In the genomic region with DNA sequence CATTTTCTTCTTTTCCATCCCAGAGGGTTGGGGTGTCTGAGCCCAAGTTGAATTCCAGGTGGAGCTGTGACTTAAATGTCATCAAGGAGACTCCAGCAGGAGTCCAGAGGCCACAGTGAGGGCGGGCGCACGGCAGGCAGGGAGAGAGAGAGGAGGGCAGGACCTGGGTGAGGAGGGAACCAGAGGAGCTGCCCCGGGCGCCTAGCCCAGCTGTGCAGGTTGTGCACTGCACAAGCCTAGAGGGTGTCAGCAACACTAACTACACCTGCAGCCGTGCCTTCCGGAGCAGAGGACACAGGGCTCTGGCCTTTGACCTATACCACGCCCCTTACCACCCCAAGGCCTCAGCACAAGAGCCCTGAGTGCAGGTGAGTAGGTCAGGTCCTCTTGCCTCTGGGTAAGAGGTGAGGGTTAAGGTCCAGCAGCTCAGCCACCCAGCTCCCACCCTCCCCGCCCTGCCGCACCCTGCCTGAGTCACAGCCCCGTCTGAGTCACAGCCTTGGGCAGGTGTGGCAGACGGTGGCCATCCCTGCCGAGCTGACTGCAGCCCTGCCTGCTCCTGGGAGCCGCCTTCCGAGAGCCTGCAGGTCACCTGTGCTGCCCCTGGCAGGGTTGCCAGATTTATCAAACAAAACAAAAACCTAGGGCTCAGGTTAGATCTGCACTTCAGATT, we compare ENCODE assay signal across 1 cellular context.
TF ChIP-seq lines count a peak whose summit lies in the region.

No MANE protein-coding gene starts in this region.

TF ChIP-seq in K562, 482 proteins besides CTCF, POLR2A, EP300 and RAD21 (continued from another document and continues in another):
- TF ChIP-seq CGGBP1 (CRISPR knock-in tag; IDR thresholded peaks at IDR 0.05) (no peak), ZNF274 (IDR thresholded peaks at IDR 0.05; ENCODE audit: borderline replicate concordance, low read depth, low read length) (no peak), HNRNPLL (IDR thresholded peaks at IDR 0.05; ENCODE audit: low read depth, low read length, poor library complexity, severe bottlenecking) (no peak), KAT8 (IDR thresholded peaks at IDR 0.05; ENCODE audit: low read depth) (no peak), IRF1 (CRISPR knock-in tag; IDR thresholded peaks at IDR 0.05; ENCODE audit: borderline replicate concordance) (no peak), HMGXB4 (CRISPR knock-in tag; IDR thresholded peaks at IDR 0.05) (0 out of 2 replicates have a peak, but pooled peaks have one; percentile 12), ZC3H11A (IDR thresholded peaks at IDR 0.05; ENCODE audit: low read depth, low read length) (no peak), RBM14 (IDR thresholded peaks at IDR 0.05; ENCODE audit: borderline replicate concordance, insufficient read depth, low read depth, low read length) (no peak), ZNF212 (CRISPR knock-in tag; IDR thresholded peaks at IDR 0.05) (no peak), NBN (IDR thresholded peaks at IDR 0.05; ENCODE audit: low read depth) (no peak), BCOR (IDR thresholded peaks at IDR 0.05) (0 out of 2 replicates have a peak, but pooled peaks have one; percentile 12), HNRNPH1 (optimal IDR thresholded peaks at IDR 0.05; ENCODE audit: low read depth, low read length) (no peak), ZSCAN29 (IDR thresholded peaks at IDR 0.05) (no peak), KLF6 (CRISPR knock-in tag; IDR thresholded peaks at IDR 0.05; ENCODE audit: borderline replicate concordance) (no peak), PRMT5 (CRISPR knock-in tag; IDR thresholded peaks at IDR 0.05) (no peak), GATAD2B (IDR thresholded peaks at IDR 0.05; ENCODE audit: borderline replicate concordance) (no peak), MCM7 (IDR thresholded peaks at IDR 0.05) (no peak), ZNF133 (CRISPR knock-in tag; IDR thresholded peaks at IDR 0.05) (no peak), MTA2 (IDR thresholded peaks at IDR 0.05; ENCODE audit: low read depth) (no peak), NFYB (IDR thresholded peaks at IDR 0.05; ENCODE audit: extremely low read depth, insufficient read length) (no peak), ZNF3 (CRISPR knock-in tag; IDR thresholded peaks at IDR 0.05) (no peak), DDX20 (tag; IDR thresholded peaks at IDR 0.05; ENCODE audit: low read depth) (no peak), BRD9 (IDR thresholded peaks at IDR 0.05; ENCODE audit: low read depth, partially characterized antibody) (no peak), ZNF217 (CRISPR knock-in tag; IDR thresholded peaks at IDR 0.05) (no peak), ILK (tag; IDR thresholded peaks at IDR 0.05; ENCODE audit: borderline replicate concordance, low read depth) (no peak), NFE2L1 (tag; IDR thresholded peaks at IDR 0.05; ENCODE audit: borderline replicate concordance, low read depth) (no peak), TCF15 (CRISPR knock-in tag; IDR thresholded peaks at IDR 0.05) (no peak), MYNN (IDR thresholded peaks at IDR 0.05) (peak; percentile 71; the same call in 1 of the 2 replicates), MYNN (CRISPR knock-in tag; IDR thresholded peaks at IDR 0.05) (no peak), POU5F1 (IDR thresholded peaks at IDR 0.05; ENCODE audit: borderline replicate concordance, low read depth, low read length, partially characterized antibody) (no peak), THAP7 (CRISPR knock-in tag; IDR thresholded peaks at IDR 0.05) (no peak), HDAC3 (IDR thresholded peaks at IDR 0.05; ENCODE audit: borderline replicate concordance, partially characterized antibody) (no peak), CEBPB (tag; IDR thresholded peaks at IDR 0.05) (no peak), SOX6 (IDR thresholded peaks at IDR 0.05) (no peak), XRCC5 (IDR thresholded peaks at IDR 0.05; ENCODE audit: low read depth, low read length) (no peak), TGIF2 (CRISPR knock-in tag; IDR thresholded peaks at IDR 0.05) (no peak), MTF1 (CRISPR knock-in tag; IDR thresholded peaks at IDR 0.05; ENCODE audit: borderline replicate concordance) (no peak), CC2D1A (IDR thresholded peaks at IDR 0.05) (no peak), ATF6 (CRISPR knock-in tag; IDR thresholded peaks at IDR 0.05) (no peak), ZNF668 (CRISPR knock-in tag; IDR thresholded peaks at IDR 0.05) (no peak), TAF7 (tag; IDR thresholded peaks at IDR 0.05) (no peak), ZNF551 (CRISPR knock-in tag; IDR thresholded peaks at IDR 0.05) (no peak), EWSR1 (IDR thresholded peaks at IDR 0.05; ENCODE audit: borderline replicate concordance, low read depth, partially characterized antibody) (no peak), MCM3 (IDR thresholded peaks at IDR 0.05) (no peak), PHF8 (IDR thresholded peaks at IDR 0.05; ENCODE audit: borderline replicate concordance, low read length) (no peak), ZNF785 (CRISPR knock-in tag; IDR thresholded peaks at IDR 0.05) (no peak), NCOA6 (IDR thresholded peaks at IDR 0.05) (no peak), SMAD2 (IDR thresholded peaks at IDR 0.05; ENCODE audit: low read depth, low read length) (no peak), ZBTB43 (CRISPR knock-in tag; IDR thresholded peaks at IDR 0.05) (no peak), CTBP1 (IDR thresholded peaks at IDR 0.05; ENCODE audit: borderline replicate concordance) (0 out of 2 replicates have a peak, but pooled peaks have one; percentile 10), NRF1 (conservative IDR thresholded peaks at IDR 0.05 in 1 of 2, IDR thresholded peaks at IDR 0.05 in 1 of 2) (no peak; a peak in 2 of 4 replicates), ZNF778 (CRISPR knock-in tag; IDR thresholded peaks at IDR 0.05) (no peak), JUN (IDR thresholded peaks at IDR 0.05; ENCODE audit: borderline replicate concordance, low read depth, low read length) (peak; percentile 78), JUN (CRISPR knock-in tag; IDR thresholded peaks at IDR 0.05; ENCODE audit: borderline replicate concordance) (no peak), ZNF717 (CRISPR knock-in tag; IDR thresholded peaks at IDR 0.05) (no peak), TRIM28 (IDR thresholded peaks at IDR 0.05) (no peak)
- TF ChIP-seq, protein P1, sequence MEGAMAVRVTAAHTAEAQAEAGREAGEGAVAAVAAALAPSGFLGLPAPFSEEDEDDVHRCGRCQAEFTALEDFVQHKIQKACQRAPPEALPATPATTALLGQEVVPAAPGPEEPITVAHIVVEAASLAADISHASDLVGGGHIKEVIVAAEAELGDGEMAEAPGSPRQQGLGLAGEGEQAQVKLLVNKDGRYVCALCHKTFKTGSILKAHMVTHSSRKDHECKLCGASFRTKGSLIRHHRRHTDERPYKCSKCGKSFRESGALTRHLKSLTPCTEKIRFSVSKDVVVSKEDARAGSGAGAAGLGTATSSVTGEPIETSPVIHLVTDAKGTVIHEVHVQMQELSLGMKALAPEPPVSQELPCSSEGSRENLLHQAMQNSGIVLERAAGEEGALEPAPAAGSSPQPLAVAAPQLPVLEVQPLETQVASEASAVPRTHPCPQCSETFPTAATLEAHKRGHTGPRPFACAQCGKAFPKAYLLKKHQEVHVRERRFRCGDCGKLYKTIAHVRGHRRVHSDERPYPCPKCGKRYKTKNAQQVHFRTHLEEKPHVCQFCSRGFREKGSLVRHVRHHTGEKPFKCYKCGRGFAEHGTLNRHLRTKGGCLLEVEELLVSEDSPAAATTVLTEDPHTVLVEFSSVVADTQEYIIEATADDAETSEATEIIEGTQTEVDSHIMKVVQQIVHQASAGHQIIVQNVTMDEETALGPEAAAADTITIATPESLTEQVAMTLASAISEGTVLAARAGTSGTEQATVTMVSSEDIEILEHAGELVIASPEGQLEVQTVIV (CRISPR knock-in tag; IDR thresholded peaks at IDR 0.05; ENCODE audit: borderline replicate concordance), result no peak
- TF ChIP-seq, protein P2, sequence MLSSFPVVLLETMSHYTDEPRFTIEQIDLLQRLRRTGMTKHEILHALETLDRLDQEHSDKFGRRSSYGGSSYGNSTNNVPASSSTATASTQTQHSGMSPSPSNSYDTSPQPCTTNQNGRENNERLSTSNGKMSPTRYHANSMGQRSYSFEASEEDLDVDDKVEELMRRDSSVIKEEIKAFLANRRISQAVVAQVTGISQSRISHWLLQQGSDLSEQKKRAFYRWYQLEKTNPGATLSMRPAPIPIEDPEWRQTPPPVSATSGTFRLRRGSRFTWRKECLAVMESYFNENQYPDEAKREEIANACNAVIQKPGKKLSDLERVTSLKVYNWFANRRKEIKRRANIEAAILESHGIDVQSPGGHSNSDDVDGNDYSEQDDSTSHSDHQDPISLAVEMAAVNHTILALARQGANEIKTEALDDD (IDR thresholded peaks at IDR 0.05), result no peak
- TF ChIP-seq, protein P3, sequence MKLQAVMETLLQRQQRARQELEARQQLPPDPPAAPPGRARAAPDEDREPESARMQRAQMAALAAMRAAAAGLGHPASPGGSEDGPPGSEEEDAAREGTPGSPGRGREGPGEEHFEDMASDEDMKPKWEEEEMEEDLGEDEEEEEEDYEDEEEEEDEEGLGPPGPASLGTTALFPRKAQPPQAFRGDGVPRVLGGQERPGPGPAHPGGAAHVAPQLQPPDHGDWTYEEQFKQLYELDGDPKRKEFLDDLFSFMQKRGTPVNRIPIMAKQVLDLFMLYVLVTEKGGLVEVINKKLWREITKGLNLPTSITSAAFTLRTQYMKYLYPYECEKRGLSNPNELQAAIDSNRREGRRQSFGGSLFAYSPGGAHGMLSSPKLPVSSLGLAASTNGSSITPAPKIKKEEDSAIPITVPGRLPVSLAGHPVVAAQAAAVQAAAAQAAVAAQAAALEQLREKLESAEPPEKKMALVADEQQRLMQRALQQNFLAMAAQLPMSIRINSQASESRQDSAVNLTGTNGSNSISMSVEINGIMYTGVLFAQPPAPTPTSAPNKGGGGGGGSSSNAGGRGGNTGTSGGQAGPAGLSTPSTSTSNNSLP (IDR thresholded peaks at IDR 0.05; ENCODE audit: borderline replicate concordance, low read depth, low read length), result no peak
- TF ChIP-seq, protein P4, sequence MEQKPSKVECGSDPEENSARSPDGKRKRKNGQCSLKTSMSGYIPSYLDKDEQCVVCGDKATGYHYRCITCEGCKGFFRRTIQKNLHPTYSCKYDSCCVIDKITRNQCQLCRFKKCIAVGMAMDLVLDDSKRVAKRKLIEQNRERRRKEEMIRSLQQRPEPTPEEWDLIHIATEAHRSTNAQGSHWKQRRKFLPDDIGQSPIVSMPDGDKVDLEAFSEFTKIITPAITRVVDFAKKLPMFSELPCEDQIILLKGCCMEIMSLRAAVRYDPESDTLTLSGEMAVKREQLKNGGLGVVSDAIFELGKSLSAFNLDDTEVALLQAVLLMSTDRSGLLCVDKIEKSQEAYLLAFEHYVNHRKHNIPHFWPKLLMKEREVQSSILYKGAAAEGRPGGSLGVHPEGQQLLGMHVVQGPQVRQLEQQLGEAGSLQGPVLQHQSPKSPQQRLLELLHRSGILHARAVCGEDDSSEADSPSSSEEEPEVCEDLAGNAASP (IDR thresholded peaks at IDR 0.05), result no peak
